Comparison of ENCODE assay signal across 8 cellular contexts in genomic region chr3:197959891-197960693, GRCh38. TPM values are rescaled to one million over a fixed set of nuclear protein-coding genes. Genes with fewer than 3 reads are reported as not detected.
A peak's percentile ranks its signal among the peaks of the same experiment; 100 is the strongest.
DNase-seq lines count a peak whose midpoint lies in the region; ATAC-seq lines count a peak whose summit lies in the region.

A gene with protein sequence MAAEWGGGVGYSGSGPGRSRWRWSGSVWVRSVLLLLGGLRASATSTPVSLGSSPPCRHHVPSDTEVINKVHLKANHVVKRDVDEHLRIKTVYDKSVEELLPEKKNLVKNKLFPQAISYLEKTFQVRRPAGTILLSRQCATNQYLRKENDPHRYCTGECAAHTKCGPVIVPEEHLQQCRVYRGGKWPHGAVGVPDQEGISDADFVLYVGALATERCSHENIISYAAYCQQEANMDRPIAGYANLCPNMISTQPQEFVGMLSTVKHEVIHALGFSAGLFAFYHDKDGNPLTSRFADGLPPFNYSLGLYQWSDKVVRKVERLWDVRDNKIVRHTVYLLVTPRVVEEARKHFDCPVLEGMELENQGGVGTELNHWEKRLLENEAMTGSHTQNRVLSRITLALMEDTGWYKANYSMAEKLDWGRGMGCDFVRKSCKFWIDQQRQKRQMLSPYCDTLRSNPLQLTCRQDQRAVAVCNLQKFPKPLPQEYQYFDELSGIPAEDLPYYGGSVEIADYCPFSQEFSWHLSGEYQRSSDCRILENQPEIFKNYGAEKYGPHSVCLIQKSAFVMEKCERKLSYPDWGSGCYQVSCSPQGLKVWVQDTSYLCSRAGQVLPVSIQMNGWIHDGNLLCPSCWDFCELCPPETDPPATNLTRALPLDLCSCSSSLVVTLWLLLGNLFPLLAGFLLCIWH (plus strand): TSS chr3:197960217. CDS start chr3:197960246, 29 bp downstream.

- H3K36me3 Mint-ChIP-seq in effector memory CD8-positive, alpha-beta T cell (ENCODE audit: insufficient read depth): peaks cover 32% of the 10 kb centered on the region

- H3K9me3 ChIP-seq in mesenchymal stem cell (ENCODE audit: control insufficient read depth, low read length): no peaks in the 10 kb centered on the region

- H3K27ac ChIP-seq in mesenchymal stem cell (ENCODE audit: low read length, poor library complexity, severe bottlenecking): peak within 1 kb of the TSS; percentile 33

- H2AK5ac ChIP-seq in mesenchymal stem cell (ENCODE audit: low read length, severe bottlenecking): peak within 1 kb of the TSS; percentile 44

- peaks cover 8% of the 10 kb centered on the region for H3K4me1 ChIP-seq in mesenchymal stem cell (ENCODE audit: control insufficient read depth, insufficient read depth, low read depth, low read length)

- H2BK5ac ChIP-seq in mesenchymal stem cell (ENCODE audit: low read depth, low read length, poor library complexity, severe bottlenecking): no peak within 1 kb of the TSS

- no peaks in the 10 kb centered on the region for H3K27me3 Mint-ChIP-seq in effector memory CD8-positive, alpha-beta T cell

- H4K8ac ChIP-seq in mesenchymal stem cell (ENCODE audit: low read length): peak within 1 kb of the TSS; percentile 37

- peak within 1 kb of the TSS in 1 of 2 experiments; percentile 59 for H3K4ac ChIP-seq in mesenchymal stem cell (ENCODE audit: low read depth in 1 of 2, low read length in 2 of 2)

- peaks cover 12% of the 10 kb centered on the region for H3K79me1 ChIP-seq in mesenchymal stem cell (replicated peaks; ENCODE audit: low read length, poor library complexity, severe bottlenecking)

- peak within 1 kb of the TSS in 1 of 2 experiments; percentile 68 for H3K14ac ChIP-seq in mesenchymal stem cell (ENCODE audit: low read length in 2 of 2)

- H3K4me2 ChIP-seq in mesenchymal stem cell (ENCODE audit: low read length, poor library complexity, severe bottlenecking): peak within 1 kb of the TSS; percentile 98

- H4K91ac ChIP-seq in mesenchymal stem cell (ENCODE audit: low read length): peak within 1 kb of the TSS; percentile 39

- H3K4me3 Mint-ChIP-seq in effector memory CD8-positive, alpha-beta T cell: peak within 1 kb of the TSS; percentile 91

- peak; percentile 97 for DNase-seq in COR-L47 (lab: John Stamatoyannopoulos, UW)
- peak; percentile 98 for DNase-seq in HT1080 (ENCODE audit: low read depth)
- DNase-seq in NOMO-1 (lab: John Stamatoyannopoulos, UW; ENCODE audit: unreplicated experiment in 2 of 2): peak; percentile 99
- DNase-seq in activated CD8-positive, alpha-beta memory T cell treated with anti-CD3 and anti-CD28 coated beads for 48 hours (ENCODE audit: low read depth in 2 of 3, low spot score in 2 of 3): peak; percentile 71 to 89 (median 80)
- peak; percentile 92 to 95 (median 93) for DNase-seq in effector memory CD8-positive, alpha-beta T cell
- DNase-seq in mesenchymal stem cell: peak; percentile 97
- DNase-seq in stimulated activated CD8-positive, alpha-beta memory T cell treated with anti-CD3 and anti-CD28 coated beads, Interleukin-12 subunit alpha, Interleukin-12 subunit beta, amount 100 ng/mL, for 24 hours (ENCODE audit: extremely low read depth): peak; percentile 85

- H2BK12ac ChIP-seq in mesenchymal stem cell (ENCODE audit: low read length in 2 of 2): peak within 1 kb of the TSS in 1 of 2 experiments; percentile 66

- peak within 1 kb of the TSS; percentile 68 to 72 for H3K18ac ChIP-seq in mesenchymal stem cell (ENCODE audit: low read depth in 1 of 2, low read length in 2 of 2)

- peaks cover 34 to 38% of the 10 kb centered on the region in 2 donors for H3K4me1 Mint-ChIP-seq in effector memory CD8-positive, alpha-beta T cell (ENCODE audit: low read depth in 2 of 2)

- peak within 1 kb of the TSS in 1 of 2 experiments; percentile 89 for H3K23ac ChIP-seq in mesenchymal stem cell (ENCODE audit: low read length in 2 of 2)

- H2AFZ ChIP-seq in mesenchymal stem cell (ENCODE audit: low read depth, low read length): peak within 1 kb of the TSS; percentile 91

- H3K9ac ChIP-seq in mesenchymal stem cell (ENCODE audit: low read length): peak within 1 kb of the TSS; percentile 97

- H3K4me3 ChIP-seq in mesenchymal stem cell (ENCODE audit: insufficient read depth in 1 of 2, low read depth in 1 of 2, low read length in 2 of 2): peak within 1 kb of the TSS; percentile 84 to 90

- peak within 1 kb of the TSS; percentile 89 to 91 for H3K27ac Mint-ChIP-seq in effector memory CD8-positive, alpha-beta T cell

- no peaks in the 10 kb centered on the region for H3K9me3 Mint-ChIP-seq in effector memory CD8-positive, alpha-beta T cell

- H2BK15ac ChIP-seq in mesenchymal stem cell (ENCODE audit: low read depth, poor library complexity, severe bottlenecking): no peak within 1 kb of the TSS

- WGBS in mesenchymal stem cell: under 1% methylated on average over 61 of the region's 62 CpGs

- H2BK120ac ChIP-seq in mesenchymal stem cell (ENCODE audit: low read depth, low read length): no peak within 1 kb of the TSS

- H3K36me3 ChIP-seq in mesenchymal stem cell (ENCODE audit: control insufficient read depth in 1 of 2, insufficient read depth in 2 of 2, low read depth in 1 of 2, low read length in 2 of 2): peaks cover 11 to 31% of the 10 kb centered on the region in 2 experiments

- ATAC-seq in GM21367 (IDR thresholded peaks at IDR 0.05; ENCODE audit: unreplicated experiment): peak; percentile 98
- ATAC-seq in effector memory CD8-positive, alpha-beta T cell (replicated peaks): peak; percentile 95

- H3K27me3 ChIP-seq in mesenchymal stem cell (ENCODE audit: control insufficient read depth in 1 of 2, insufficient read depth in 1 of 2, low read length in 2 of 2): no peaks in the 10 kb centered on the region

RNA-seq across cellular contexts. Expression of the gene that starts here (rescaled TPM):
- 2.7 and 3.3 TPM in 2 replicates for total RNA-seq in HT1080 (2014; rRNA removed; shearing (Covaris generic))
- 4.2 and 5.2 TPM in 2 replicates for polyA plus RNA-seq in HT1080 (2015; cell fraction: cytosol; rRNA removed)
- 10.8 and 11.3 TPM in 2 replicates for polyA plus RNA-seq in HT1080 (2015; cell fraction: nucleus; rRNA removed)
- 5.8 TPM for polyA plus RNA-seq in mesenchymal stem cell (2013, experiment 1 of 2)
- polyA plus RNA-seq in mesenchymal stem cell (2013, experiment 2 of 2): 5.2 TPM

Comparison
In these comparisons a context has a peak if more than half of its experiments do, and no peak if none do; other contexts are left out.
1. Peak in every context shown above with its lines: DNase-seq, ATAC-seq, H3K4me3 ChIP-seq and H3K27ac ChIP-seq.